ENCODE assay signal across 8 cellular contexts in genomic region chr1:222095606-222096475, GRCh38.
DNase-seq lines count a peak whose midpoint lies in the region; ATAC-seq and TF ChIP-seq lines count a peak whose summit lies in the region.

No MANE protein-coding gene starts in this region.

- H3K27ac Mint-ChIP-seq in Calu3 (ENCODE audit: unreplicated experiment), result no peak overlapping the region
- H3K27ac Mint-ChIP-seq in central memory CD8-positive, alpha-beta T cell (ENCODE audit: low read depth), result no peak overlapping the region

- H3K36me3 Mint-ChIP-seq in Calu3 (ENCODE audit: insufficient read depth, unreplicated experiment), result no peaks in the 10 kb centered on the region
- H3K36me3 Mint-ChIP-seq in central memory CD8-positive, alpha-beta T cell (ENCODE audit: insufficient read depth), result no peaks in the 10 kb centered on the region

- H3K4me3 ChIP-seq in WI38 (ENCODE audit: low read depth, low read length), result no peak overlapping the region

- CTCF ChIA-PET in Calu3 (lab: Charles Lee), result interaction anchor here (0.6 to 2.8 kb wide), 5 partner anchors 10 to 359 kb away, joined by 4 to 12 read pairs (median 6); no protein-coding TSS in a partner anchor

- peak; percentile 93 for TF ChIP-seq CTCF in Calu3 (IDR thresholded peaks at IDR 0.05; ENCODE audit: unreplicated experiment)
- TF ChIP-seq CTCF in WI38 (IDR thresholded peaks at IDR 0.05; ENCODE audit: low read depth, low read length), result peak; percentile 81

- peak; percentile 58 for DNase-seq in Calu3
- peak in 41 of 76 experiments; percentile 2 to 65 (median 13) for DNase-seq in HUDEP-2 (lab: John Stamatoyannopoulos, UW; ENCODE audit: unreplicated experiment in 76 of 76)
- peak; percentile 40 to 45 for DNase-seq in central memory CD8-positive, alpha-beta T cell (ENCODE audit: low spot score in 2 of 2)
- DNase-seq in midbrain (lab: John Stamatoyannopoulos, UW), result peak; percentile 7
- DNase-seq in stimulated activated naive CD8-positive, alpha-beta T cell treated with anti-CD3 and anti-CD28 coated beads, Interleukin-15, Interleukin-2, amounts not matched to agents 100 U/mL and 50 U/mL, for 24 hours, result peak; percentile 68
- no peak for DNase-seq in middle frontal gyrus (ENCODE audit: extremely low spot score, low spot score)

- no peaks in the 10 kb centered on the region for H3K9me3 Mint-ChIP-seq in Calu3 (ENCODE audit: low read depth, unreplicated experiment)
- no peaks in the 10 kb centered on the region for H3K9me3 Mint-ChIP-seq in central memory CD8-positive, alpha-beta T cell

- no peaks in the 10 kb centered on the region for H3K4me1 Mint-ChIP-seq in Calu3 (ENCODE audit: low read depth, unreplicated experiment)
- no peaks in the 10 kb centered on the region for H3K4me1 Mint-ChIP-seq in central memory CD8-positive, alpha-beta T cell

- intact Hi-C loops in Calu3 (cut with micrococcal nuclease; ENCODE audit: unreplicated experiment), result loop anchor here (2.0 kb wide), 1 partner anchor 71 kb away; no protein-coding TSS in a partner anchor

- H3K4me3 Mint-ChIP-seq in Calu3 (ENCODE audit: low read depth, unreplicated experiment), result no peak overlapping the region
- H3K4me3 Mint-ChIP-seq in central memory CD8-positive, alpha-beta T cell, result no peak overlapping the region

- peak; percentile 76 for ATAC-seq in GM21381 (IDR thresholded peaks at IDR 0.05; ENCODE audit: unreplicated experiment)
- ATAC-seq in central memory CD8-positive, alpha-beta T cell (replicated peaks; ENCODE audit: extremely low read depth, poor library complexity, severe bottlenecking), result peak; percentile 43
- peak; percentile 76 for ATAC-seq in stimulated activated naive CD8-positive, alpha-beta T cell treated with anti-CD3 and anti-CD28 coated beads, Interleukin-15, Interleukin-2, amounts not matched to agents 100 U/mL and 50 U/mL, for 24 hours

- no TSS peak for BruUV-seq in Calu3 (replicated peaks; lab: Mats Ljungman, UMichigan)

- H3K27me3 Mint-ChIP-seq in Calu3 (ENCODE audit: unreplicated experiment), result no peaks in the 10 kb centered on the region
- peaks cover 9% of the 10 kb centered on the region for H3K27me3 Mint-ChIP-seq in central memory CD8-positive, alpha-beta T cell
